In the genomic region with DNA sequence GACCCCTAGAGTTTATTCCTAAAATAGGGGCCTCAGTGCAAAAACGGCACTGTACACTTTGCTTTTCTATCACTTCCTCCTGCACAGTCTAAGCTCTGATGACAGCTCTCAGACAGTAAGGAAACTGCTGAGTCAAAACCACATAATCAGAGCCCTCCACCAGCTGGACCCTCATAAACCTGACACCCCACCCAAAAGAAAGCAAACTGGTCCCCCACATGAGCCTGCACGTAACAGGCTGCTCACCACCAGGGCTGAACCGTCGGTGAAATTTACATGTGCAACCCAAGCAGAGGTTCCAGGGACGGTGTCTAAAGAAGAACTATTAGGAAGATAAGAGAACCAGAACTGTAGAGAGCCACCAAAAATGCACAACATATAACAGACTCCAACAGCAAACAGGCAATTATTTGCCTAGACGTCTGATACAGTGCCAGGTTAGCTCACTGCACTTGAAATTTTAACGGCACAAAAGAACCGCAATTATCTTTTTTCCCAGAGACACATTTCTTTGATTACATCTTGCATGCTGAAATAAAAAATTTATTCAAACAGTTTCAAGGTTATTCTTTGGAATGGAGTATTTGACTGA, we compare ENCODE assay signal across 8 cellular contexts. TPM values are rescaled to one million over a fixed set of nuclear protein-coding genes. Genes with fewer than 3 reads are reported as not detected.
DNase-seq lines count a peak whose midpoint lies in the region; ATAC-seq and TF ChIP-seq lines count a peak whose summit lies in the region.

No MANE protein-coding gene starts in this region.

- no peak overlapping the region for H2BK15ac ChIP-seq in mesendoderm (replicated peaks; ENCODE audit: low read depth)

- H3K27ac ChIP-seq in mesendoderm (ENCODE audit: low read depth, low read length): no peak overlapping the region

- H3K79me2 ChIP-seq in mesendoderm (ENCODE audit: control insufficient read depth, insufficient read depth, low read length): peaks cover 2% of the 10 kb centered on the region

- no peak overlapping the region for H4K5ac ChIP-seq in mesendoderm (ENCODE audit: low read length)

- no peak overlapping the region for H2BK120ac ChIP-seq in mesendoderm (ENCODE audit: low read depth, low read length)

- peak overlapping the region; percentile 79 for H3K27ac Mint-ChIP-seq in activated T-helper 17 cell treated with anti-CD3 and anti-CD28 coated beads, Interleukin-2, amount 50 U/mL, for 72 hours

- peak overlapping the region; percentile 58 for H3K4me3 Mint-ChIP-seq in activated T-helper 17 cell treated with anti-CD3 and anti-CD28 coated beads, Interleukin-2, amount 50 U/mL, for 72 hours

- H3K36me3 ChIP-seq in mesendoderm (ENCODE audit: control insufficient read depth, insufficient read depth, low read length): no peaks in the 10 kb centered on the region

- peak; percentile 77 for ATAC-seq in GM21390 (IDR thresholded peaks at IDR 0.05; ENCODE audit: unreplicated experiment)
- no peak for ATAC-seq in activated T-helper 17 cell treated with anti-CD3 and anti-CD28 coated beads, Interleukin-2, amount 50 U/mL, for 72 hours (replicated peaks)

- peaks cover 2% of the 10 kb centered on the region for H3K79me1 ChIP-seq in mesendoderm (ENCODE audit: low read length)

- DNase-seq in DMS153 (lab: John Stamatoyannopoulos, UW): peak; percentile 7
- no peak for DNase-seq in LNCaP clone FGC (ENCODE audit: low read depth)
- DNase-seq in mesendoderm: no peak
- DNase-seq in C1 segment of cervical spinal cord (lab: John Stamatoyannopoulos, UW): no peak
- DNase-seq in NCI-H1048 (lab: John Stamatoyannopoulos, UW): no peak
- no peak for DNase-seq in NCI-H187 treated with DMSO at 0.1 percent for 48 hours (lab: John Stamatoyannopoulos, UW)

- no peaks in the 10 kb centered on the region for H3K36me3 Mint-ChIP-seq in activated T-helper 17 cell treated with anti-CD3 and anti-CD28 coated beads, Interleukin-2, amount 50 U/mL, for 72 hours (ENCODE audit: low read depth)

- no CpG with 5 or more reads among the region's 8 CpGs for WGBS in mesendoderm (ENCODE audit: extremely low coverage, insufficient coverage, low lambda C conversion rate)

- peak overlapping the region; percentile 91 for H3K4ac ChIP-seq in mesendoderm (ENCODE audit: low read depth, low read length)

- no peaks in the 10 kb centered on the region for H3K27me3 ChIP-seq in mesendoderm (ENCODE audit: insufficient read depth, low read length, poor library complexity)

- no peak overlapping the region for H2AK5ac ChIP-seq in mesendoderm (ENCODE audit: low read length)

- no peak overlapping the region for H3K9ac ChIP-seq in mesendoderm (ENCODE audit: low read length)

- H3K4me3 ChIP-seq in LNCaP clone FGC (ENCODE audit: low read depth, low read length) (peak overlapping the region; percentile 35), mesendoderm (ENCODE audit: low read length) (no peak overlapping the region)

- peaks cover 6% of the 10 kb centered on the region for H3K4me1 ChIP-seq in mesendoderm (ENCODE audit: control insufficient read depth, low read depth, low read length)

- no peak overlapping the region for H3K56ac ChIP-seq in mesendoderm (ENCODE audit: low read length)

- H3K23ac ChIP-seq in mesendoderm (ENCODE audit: low read length): no peak overlapping the region

- no peaks in the 10 kb centered on the region for H3K9me3 Mint-ChIP-seq in activated T-helper 17 cell treated with anti-CD3 and anti-CD28 coated beads, Interleukin-2, amount 50 U/mL, for 72 hours

- H3K4me2 ChIP-seq in mesendoderm (ENCODE audit: low read length): no peak overlapping the region

- no peak for TF ChIP-seq CTCF in LNCaP clone FGC (IDR thresholded peaks at IDR 0.05; ENCODE audit: control insufficient read depth, extremely low read depth, insufficient read depth)

- no peak overlapping the region for H4K8ac ChIP-seq in mesendoderm (ENCODE audit: low read depth, low read length)

- H3K18ac ChIP-seq in mesendoderm (ENCODE audit: low read length): peak overlapping the region; percentile 56

- H2BK5ac ChIP-seq in mesendoderm (ENCODE audit: low read length): no peak overlapping the region

- peaks cover 47% of the 10 kb centered on the region for H3K4me1 Mint-ChIP-seq in activated T-helper 17 cell treated with anti-CD3 and anti-CD28 coated beads, Interleukin-2, amount 50 U/mL, for 72 hours

- H3K27me3 Mint-ChIP-seq in activated T-helper 17 cell treated with anti-CD3 and anti-CD28 coated beads, Interleukin-2, amount 50 U/mL, for 72 hours: no peaks in the 10 kb centered on the region

RNA-seq across cellular contexts. Expression of a gene that starts 19.6 kb away (rescaled TPM):
- total RNA-seq in activated T-helper 17 cell treated with anti-CD3 and anti-CD28 coated beads, Interleukin-2, amount 50 U/mL, for 72 hours: 10 to 100 TPM; 13.4 to 22.4 TPM
- 13.6 TPM for polyA plus RNA-seq in mesendoderm (2013, experiment 1 of 2)
- 13.0 TPM for polyA plus RNA-seq in mesendoderm (2013, experiment 2 of 2)
